In genomic region chrX:58025979-58026378, GRCh38 we compare ENCODE assay signal across 9 cellular contexts.
DNase-seq lines count a peak whose midpoint lies in the region; ATAC-seq and TF ChIP-seq lines count a peak whose summit lies in the region.
"Had no signal": no experiment of that assay in that cellular context is flagged by ENCODE, and none has a peak within 500 bp of the region (broad histone marks: within the 10 kb centered on the region; RNA-seq: fewer than 3 reads in every experiment).

No MANE protein-coding gene starts in this region.

- H3F3A ChIP-seq in neural progenitor cell (ENCODE audit: low read depth): no peaks in the 10 kb centered on the region

- WGBS in heart left ventricle, 4 donors: 13 to 24% (median 16%) methylated on average over 5 of the region's 5 CpGs

- no peak overlapping the region for H3K27ac Mint-ChIP-seq in neural progenitor cell
- H3K27ac Mint-ChIP-seq: brain had no signal

- no peak overlapping the region for H3K9ac ChIP-seq in neural progenitor cell

- H3K27me3 ChIP-seq in heart left ventricle (peaks cover 0 to 26% (median 0%) of the 10 kb centered on the region in 9 donors), neural progenitor cell (no peaks in the 10 kb centered on the region)

- no peaks in the 10 kb centered on the region for H3K4me1 Mint-ChIP-seq in neural progenitor cell
- H3K4me1 Mint-ChIP-seq: brain had no signal

- no peaks in the 10 kb centered on the region for H3K79me2 ChIP-seq in neural progenitor cell (ENCODE audit: low read depth)

- H3K4me1 ChIP-seq in heart left ventricle: no peaks in the 10 kb centered on the region
- no peaks in the 10 kb centered on the region for H3K4me1 ChIP-seq in neural progenitor cell

- H3K36me3 ChIP-seq in heart left ventricle (no peaks in the 10 kb centered on the region), neural progenitor cell (no peaks in the 10 kb centered on the region)

- TF ChIP-seq CTCF in heart left ventricle (IDR thresholded peaks at IDR 0.05) (peak in 11 of 12 donors; percentile 26 to 61 (median 49)), neural progenitor cell (IDR thresholded peaks at IDR 0.05) (peak; percentile 51)

- DNase-seq in heart left ventricle (peak in 1 of 5 donors; percentile 15), cardiac septum (ENCODE audit: low spot score) (no peak), HuH-7.5 (ENCODE audit: low spot score) (peak; percentile 1), SHP77 treated with DMSO at 0.1 percent for 48 hours (lab: John Stamatoyannopoulos, UW) (peak; percentile 6), dermis microvascular lymphatic vessel endothelial cell (ENCODE audit: low read depth in 2 of 2) (peak; percentile 40 to 48), neural progenitor cell (ENCODE audit: low spot score) (peak; percentile 9), DMS153 (lab: John Stamatoyannopoulos, UW) (no peak)

- peaks cover 45% of the 10 kb centered on the region for H3K9me3 Mint-ChIP-seq in neural progenitor cell

- TF ChIP-seq POLR2A in heart left ventricle (IDR thresholded peaks at IDR 0.05): no peak

- ATAC-seq in heart left ventricle (no peak), GM21360 (IDR thresholded peaks at IDR 0.05; ENCODE audit: unreplicated experiment) (no peak)

- no peak overlapping the region for H2AFZ ChIP-seq in neural progenitor cell (replicated peaks)

- H3K36me3 Mint-ChIP-seq in neural progenitor cell: no peaks in the 10 kb centered on the region
- H3K36me3 Mint-ChIP-seq: brain had no signal

- H3K4me3 ChIP-seq in heart left ventricle: no peak overlapping the region
- H3K4me3 ChIP-seq in neural progenitor cell: no peak overlapping the region

- intact Hi-C loops in heart left ventricle (cut with DNase I) (loop anchor here in 9 of 10 donors (2.0 to 10.0 kb wide), 9 partner anchors 59 to 451 kb away; no protein-coding TSS in a partner anchor), cardiac septum (cut with DNase I) (no loop called here)

- H3K4me2 ChIP-seq in neural progenitor cell: no peak overlapping the region

- no peaks in the 10 kb centered on the region for H3K27me3 Mint-ChIP-seq in neural progenitor cell (ENCODE audit: insufficient read depth, low read depth)
- H3K27me3 Mint-ChIP-seq: brain had no signal

- H4K20me1 ChIP-seq in neural progenitor cell (ENCODE audit: low read depth): no peaks in the 10 kb centered on the region

- no peak overlapping the region for H3K4me3 Mint-ChIP-seq in neural progenitor cell
- H3K4me3 Mint-ChIP-seq: brain had no signal

- no peak overlapping the region for H3K27ac ChIP-seq in heart left ventricle
- no peak overlapping the region for H3K27ac ChIP-seq in neural progenitor cell

- no peaks in the 10 kb centered on the region for H3K9me3 ChIP-seq in heart left ventricle
- peaks cover 57% of the 10 kb centered on the region for H3K9me3 ChIP-seq in neural progenitor cell (ENCODE audit: low read depth)

Comparison
In these comparisons a context has a peak if more than half of its experiments do, and no peak if none do; other contexts are left out.
1. DNase-seq: peak in HuH-7.5 (single experiment), SHP77 treated with DMSO at 0.1 percent for 48 hours (single experiment), dermis microvascular lymphatic vessel endothelial cell (2 of 2) and neural progenitor cell (single experiment); none in cardiac septum (single experiment) and DMS153 (single experiment).